Comparison of ENCODE assay signal across 22 cellular contexts in the genomic region with DNA sequence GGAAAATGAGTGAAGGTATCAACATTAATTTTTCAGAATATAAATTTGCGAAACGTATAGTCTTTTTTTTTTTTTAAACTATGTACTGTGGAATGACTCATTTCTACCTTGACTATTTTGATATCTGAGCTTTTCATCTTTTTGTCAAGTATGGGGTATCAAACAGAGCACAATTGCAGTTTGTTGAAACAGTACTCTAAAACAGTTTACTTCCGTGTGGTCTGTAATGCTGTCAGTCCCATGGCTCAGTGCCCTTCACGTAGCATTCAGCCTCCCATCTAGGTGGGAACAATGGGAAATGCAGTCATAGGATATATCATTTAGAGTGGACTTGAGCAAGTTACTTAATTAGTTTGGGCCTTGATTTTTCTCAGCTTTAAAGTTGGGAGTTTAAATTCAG.
DNase-seq lines count a peak whose midpoint lies in the region; FAIRE-seq and TF ChIP-seq lines count a peak whose summit lies in the region.
"Had no signal": no experiment of that assay in that cellular context is flagged by ENCODE, and none has a peak within 500 bp of the region (broad histone marks: within the 10 kb centered on the region; RNA-seq: fewer than 3 reads in every experiment).

No MANE protein-coding gene starts in this region.

- H3K9me3 ChIP-seq in PC-9 (ENCODE audit: insufficient read depth, low read depth) (no peaks in the 10 kb centered on the region), transverse colon (no peaks in the 10 kb centered on the region)
- H3K9me3 ChIP-seq: heart left ventricle, prostate gland, testis had no signal

- H3K4me3 ChIP-seq in PC-9, result peak overlapping the region; percentile 13; the same call in 1 of the 2 replicates
- H3K4me3 ChIP-seq in transverse colon, result no peak overlapping the region
- H3K4me3 ChIP-seq: heart left ventricle, neural progenitor cell, prostate gland, SK-N-MC, testis had no signal

- H3K4me1 ChIP-seq in PC-9 (replicated peaks; ENCODE audit: insufficient read depth) (peaks cover 34% of the 10 kb centered on the region), transverse colon (peaks cover 0 to 36% (median 13%) of the 10 kb centered on the region in 4 donors)
- H3K4me1 ChIP-seq: neural progenitor cell, testis had no signal

- no peaks in the 10 kb centered on the region for H3K9me2 ChIP-seq in PC-9 (ENCODE audit: insufficient read depth)

- no peaks in the 10 kb centered on the region for H3K79me2 ChIP-seq in PC-9 (ENCODE audit: low read depth)

- TF ChIP-seq CTCF in PC-9 (conservative IDR thresholded peaks at IDR 0.05), result no peak
- no peak for TF ChIP-seq CTCF in transverse colon (IDR thresholded peaks at IDR 0.05)

- peak overlapping the region; percentile 68 for H3K4me2 ChIP-seq in PC-9
- H3K4me2 ChIP-seq: neural progenitor cell had no signal

- no peak for TF ChIP-seq EP300 in transverse colon (IDR thresholded peaks at IDR 0.05; ENCODE audit: low read depth)

- POLR2A ChIA-PET in PC-9 (lab: Charles Lee; ENCODE audit: unreplicated experiment), result interaction anchor here (0.5 to 1.0 kb wide), 9 partner anchors 37 to 540 kb away, joined by 3 to 10 read pairs (median 3); no protein-coding TSS in a partner anchor

- H4K20me1 ChIP-seq in PC-9 (ENCODE audit: insufficient read depth), result no peaks in the 10 kb centered on the region; the same call in 1 of the 2 replicates

- peak; percentile 90 for FAIRE-seq in islet of Langerhans (lab: Jason Lieb, UNC)
- FAIRE-seq: GM12892 had no signal

- intact Hi-C loops in PC-9 (cut with micrococcal nuclease; ENCODE audit: unreplicated experiment) (loop anchor here (1.0 to 5.0 kb wide), 2 partner anchors 370 to 387 kb away; no protein-coding TSS in a partner anchor), transverse colon (cut with DNase I; ENCODE audit: low total_unique reads) (no loop called here)

- H2AFZ ChIP-seq in PC-9, result no peak overlapping the region
- H2AFZ ChIP-seq: neural progenitor cell had no signal

- peak; percentile 3 for DNase-seq in NCI-H1092 treated with DMSO at 0.1 percent for 48 hours (lab: John Stamatoyannopoulos, UW)
- DNase-seq in NCI-H1092 (lab: John Stamatoyannopoulos, UW), result no peak
- DNase-seq in PC-9, result peak; percentile 40 to 93
- DNase-seq in transverse colon, result no peak
- DNase-seq in cerebellar nuclear complex (lab: John Stamatoyannopoulos, UW), result no peak
- no peak for DNase-seq in caudate nucleus (lab: John Stamatoyannopoulos, UW)
- no peak for DNase-seq in ACHN
- DNase-seq: 8988T; activated B cell treated with CpG ODN at 0.5 μM for 24 hours; activated CD4-positive, alpha-beta memory T cell treated with anti-CD3 and anti-CD28 coated beads for 36 hours; activated naive CD8-positive, alpha-beta T cell treated with anti-CD3 and anti-CD28 coated beads, Interleukin-2, amount 10 ng/mL, durations not matched to agents 7 days and 5 days; heart left ventricle; HFFc6; left ventricle myocardium superior; NCI-H2081; NCI-H524; testis had no signal

- peak overlapping the region; percentile 69 for H3K27ac ChIP-seq in PC-9
- H3K27ac ChIP-seq in transverse colon, result peak overlapping the region; percentile 47 to 77 (median 74)
- H3K27ac ChIP-seq in caudate nucleus (ENCODE audit: low read depth, low read length), result no peak overlapping the region
- H3K27ac ChIP-seq: heart left ventricle, neural progenitor cell, SK-N-MC, testis had no signal

- BruUV-seq in PC-9 (replicated peaks; lab: Mats Ljungman, UMichigan), result no TSS peak

- H3K36me3 ChIP-seq in PC-9 (ENCODE audit: low read depth) (no peaks in the 10 kb centered on the region), transverse colon (no peaks in the 10 kb centered on the region)
- H3K36me3 ChIP-seq: neural progenitor cell, prostate gland had no signal

- no peaks in the 10 kb centered on the region for H3K27me3 ChIP-seq in PC-9 (ENCODE audit: insufficient read depth, low read depth)
- H3K27me3 ChIP-seq in transverse colon, result no peaks in the 10 kb centered on the region
- H3K27me3 ChIP-seq: heart left ventricle, neural progenitor cell, testis had no signal

- WGBS in transverse colon (ENCODE audit: low coverage in 1 of 2), 2 donors, result 24 to 58% methylated on average over 4 of the region's 4 CpGs

- TF ChIP-seq POLR2A in transverse colon (IDR thresholded peaks at IDR 0.05), result no peak

- CTCF ChIA-PET in PC-9 (lab: Charles Lee), result interaction anchor here (0.5 to 2.5 kb wide), 5 partner anchors 13 to 410 kb away, joined by 5 to 18 read pairs (median 7); no protein-coding TSS in a partner anchor

- H3F3A ChIP-seq in PC-9 (ENCODE audit: insufficient read depth, low read depth), result peaks cover 42% of the 10 kb centered on the region

- in situ Hi-C loops in transverse colon (cut with MboI; ENCODE audit: low pct_ligation_motif_present in 1 of 4, low pct_unique_long_range_greater_than_20kb in 1 of 4, low sequenced_read_pairs in 3 of 4), result no loop called here
- in situ Hi-C loops in ACHN (cut with HindIII; ENCODE audit: low pct_ligation_motif_present, low pct_unique_long_range_greater_than_20kb, low sequenced_read_pairs), result no loop called here

Comparison
In these comparisons a context has a peak if more than half of its experiments do, and no peak if none do; other contexts are left out.
1. DNase-seq: peak in NCI-H1092 treated with DMSO at 0.1 percent for 48 hours (single experiment) and PC-9 (2 of 2); none in NCI-H1092 (single experiment), transverse colon (single experiment), cerebellar nuclear complex (0 of 2), caudate nucleus (0 of 61) and ACHN (single experiment).